Comparison of ENCODE assay signal across 11 cellular contexts in the genomic region with DNA sequence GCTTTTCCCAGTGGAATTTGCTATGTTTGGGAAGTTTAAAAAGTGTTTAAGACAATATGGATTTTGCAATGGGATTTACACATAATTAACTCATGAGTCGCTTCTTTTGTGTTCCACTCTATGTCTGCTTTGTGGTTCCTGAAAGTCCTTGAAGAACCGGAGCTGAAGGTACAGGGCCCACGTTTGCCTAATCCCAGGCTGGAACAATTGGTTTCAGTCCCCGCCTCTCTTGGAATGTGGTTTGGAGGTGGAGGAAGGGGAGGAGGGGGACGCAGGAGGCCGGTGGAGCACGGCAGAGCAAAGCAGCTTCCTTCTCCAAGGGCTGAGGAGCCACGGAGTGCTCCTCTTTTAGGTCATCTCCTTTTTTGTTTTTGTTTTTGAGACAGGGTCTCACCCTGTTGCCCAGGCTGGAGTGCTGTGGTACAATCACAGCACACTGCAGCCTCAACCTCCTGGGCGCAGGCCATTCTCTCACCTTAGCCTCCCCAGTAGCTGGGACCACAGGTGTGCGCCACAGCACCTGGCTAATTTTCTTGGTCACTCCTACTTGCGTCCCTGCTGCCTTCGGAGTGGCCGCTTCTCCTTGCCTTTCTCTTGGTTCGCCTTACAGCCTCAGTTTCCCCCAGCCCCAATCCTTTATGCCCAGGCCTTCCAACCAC.
A peak's percentile ranks its signal among the peaks of the same experiment; 100 is the strongest.
DNase-seq lines count a peak whose midpoint lies in the region; ATAC-seq and TF ChIP-seq lines count a peak whose summit lies in the region.
"Had no signal": no experiment of that assay in that cellular context is flagged by ENCODE, and none has a peak within 500 bp of the region (broad histone marks: within the 10 kb centered on the region; RNA-seq: fewer than 3 reads in every experiment).

No MANE protein-coding gene starts in this region.

- ATAC-seq in HG03439 (IDR thresholded peaks at IDR 0.05; ENCODE audit: unreplicated experiment), result no peak

- DNase-seq in HCEC 1CT (peak; percentile 38), SW480 (ENCODE audit: low spot score) (peak; percentile 56), fibroblast of the aortic adventitia (ENCODE audit: low read depth) (peak; percentile 50), smooth muscle cell (lab: John Stamatoyannopoulos, UW; ENCODE audit: unreplicated experiment) (no peak), NCI-H2081 treated with DMSO at 0.1 percent for 48 hours (lab: John Stamatoyannopoulos, UW) (no peak), substantia nigra (lab: John Stamatoyannopoulos, UW) (no peak), DMS153 treated with DMSO at 0.1 percent for 48 hours (lab: John Stamatoyannopoulos, UW; ENCODE audit: unreplicated experiment) (no peak)
- DNase-seq: NK-92 treated with Interleukin-12 subunit alpha and Interleukin-12 subunit beta, amount 100 ng/mL, for 24 hours; T-helper 9 cell had no signal

- H3K36me3 ChIP-seq in smooth muscle cell (ENCODE audit: low read depth), result no peaks in the 10 kb centered on the region
- H3K36me3 ChIP-seq: cardiac muscle cell had no signal

- H3K9ac ChIP-seq in smooth muscle cell (ENCODE audit: low read depth), result no peak overlapping the region

- WGBS in smooth muscle cell (ENCODE audit: low lambda C conversion rate), result 59% methylated on average over 14 of the region's 14 CpGs

- no peaks in the 10 kb centered on the region for H3K27me3 ChIP-seq in smooth muscle cell (ENCODE audit: low read depth)
- H3K27me3 ChIP-seq: cardiac muscle cell had no signal

- no peaks in the 10 kb centered on the region for H4K20me1 ChIP-seq in smooth muscle cell (ENCODE audit: low read depth)

- H3K4me2 ChIP-seq in smooth muscle cell, result peak overlapping the region; percentile 63

- peak overlapping the region; percentile 30 for H2AFZ ChIP-seq in smooth muscle cell (ENCODE audit: low read depth)

- H3K4me1 ChIP-seq in smooth muscle cell (ENCODE audit: low read depth), result peaks cover 15% of the 10 kb centered on the region

- TF ChIP-seq CTCF in fibroblast of the aortic adventitia (IDR thresholded peaks at IDR 0.05; ENCODE audit: insufficient read depth, low read length) (no peak), smooth muscle cell (IDR thresholded peaks at IDR 0.05; ENCODE audit: borderline replicate concordance, insufficient read depth, poor library complexity, severe bottlenecking) (no peak)

- no peaks in the 10 kb centered on the region for H3K9me3 ChIP-seq in smooth muscle cell (replicated peaks; ENCODE audit: low read depth)

- H3K79me2 ChIP-seq in smooth muscle cell (ENCODE audit: low read depth), result no peaks in the 10 kb centered on the region

- no peaks in the 10 kb centered on the region for H3F3A ChIP-seq in smooth muscle cell (ENCODE audit: low read depth)

- H3K4me3 ChIP-seq in fibroblast of the aortic adventitia (ENCODE audit: low read depth, low read length) (no peak overlapping the region), smooth muscle cell (no peak overlapping the region)
- H3K4me3 ChIP-seq: cardiac muscle cell had no signal

- H3K27ac ChIP-seq in smooth muscle cell (ENCODE audit: low read depth) (peak overlapping the region; percentile 43), substantia nigra (ENCODE audit: low read depth, low read length, poor library complexity, severe bottlenecking) (no peak overlapping the region)
- H3K27ac ChIP-seq: cardiac muscle cell had no signal

Comparison
In these comparisons a context has a peak if more than half of its experiments do, and no peak if none do; other contexts are left out.
1. DNase-seq: peak in HCEC 1CT (single experiment), SW480 (single experiment) and fibroblast of the aortic adventitia (single experiment); none in smooth muscle cell (single experiment), NCI-H2081 treated with DMSO at 0.1 percent for 48 hours (single experiment), substantia nigra (0 of 49) and DMS153 treated with DMSO at 0.1 percent for 48 hours (single experiment).